ENCODE assay signal across 1 cellular context in the genomic region with DNA sequence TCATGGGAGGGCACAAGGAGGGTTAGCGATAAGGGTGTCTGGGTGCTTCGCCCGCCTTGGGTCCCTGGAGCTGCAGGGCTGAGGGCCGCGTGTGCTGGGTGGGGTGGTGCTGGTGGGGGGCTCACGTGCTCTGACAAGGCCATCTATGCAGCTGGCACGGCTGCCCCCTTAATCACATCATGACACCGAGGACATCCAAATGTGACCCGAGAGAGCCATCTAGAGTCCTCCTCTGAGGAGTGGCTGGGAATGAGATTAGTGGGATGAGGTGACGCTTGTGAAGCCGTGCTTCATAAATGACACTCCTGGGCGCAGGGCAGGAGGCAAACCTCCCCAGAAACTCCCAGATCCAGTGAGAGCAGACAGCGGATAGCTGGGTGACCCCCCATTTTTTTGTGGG.
TF ChIP-seq lines count a peak whose summit lies in the region.

No MANE protein-coding gene starts in this region.

TF ChIP-seq in H1, 55 proteins besides CTCF, POLR2A, EP300 and RAD21:
- TF ChIP-seq TEAD4 (IDR thresholded peaks at IDR 0.05; ENCODE audit: low read depth, low read length), result no peak
- no peak for TF ChIP-seq JUND (IDR thresholded peaks at IDR 0.05; ENCODE audit: low read length)
- TF ChIP-seq, protein P1, sequence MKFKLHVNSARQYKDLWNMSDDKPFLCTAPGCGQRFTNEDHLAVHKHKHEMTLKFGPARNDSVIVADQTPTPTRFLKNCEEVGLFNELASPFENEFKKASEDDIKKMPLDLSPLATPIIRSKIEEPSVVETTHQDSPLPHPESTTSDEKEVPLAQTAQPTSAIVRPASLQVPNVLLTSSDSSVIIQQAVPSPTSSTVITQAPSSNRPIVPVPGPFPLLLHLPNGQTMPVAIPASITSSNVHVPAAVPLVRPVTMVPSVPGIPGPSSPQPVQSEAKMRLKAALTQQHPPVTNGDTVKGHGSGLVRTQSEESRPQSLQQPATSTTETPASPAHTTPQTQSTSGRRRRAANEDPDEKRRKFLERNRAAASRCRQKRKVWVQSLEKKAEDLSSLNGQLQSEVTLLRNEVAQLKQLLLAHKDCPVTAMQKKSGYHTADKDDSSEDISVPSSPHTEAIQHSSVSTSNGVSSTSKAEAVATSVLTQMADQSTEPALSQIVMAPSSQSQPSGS (IDR thresholded peaks at IDR 0.05; ENCODE audit: low read length), result no peak
- TF ChIP-seq RNF2 (IDR thresholded peaks at IDR 0.05; ENCODE audit: borderline replicate concordance, low read depth, low read length, missing control alignments, poor library complexity, severe bottlenecking), result no peak
- no peak for TF ChIP-seq SAP30 (IDR thresholded peaks at IDR 0.05; ENCODE audit: insufficient read depth, insufficient replicate concordance, low read length)
- TF ChIP-seq, protein P2, sequence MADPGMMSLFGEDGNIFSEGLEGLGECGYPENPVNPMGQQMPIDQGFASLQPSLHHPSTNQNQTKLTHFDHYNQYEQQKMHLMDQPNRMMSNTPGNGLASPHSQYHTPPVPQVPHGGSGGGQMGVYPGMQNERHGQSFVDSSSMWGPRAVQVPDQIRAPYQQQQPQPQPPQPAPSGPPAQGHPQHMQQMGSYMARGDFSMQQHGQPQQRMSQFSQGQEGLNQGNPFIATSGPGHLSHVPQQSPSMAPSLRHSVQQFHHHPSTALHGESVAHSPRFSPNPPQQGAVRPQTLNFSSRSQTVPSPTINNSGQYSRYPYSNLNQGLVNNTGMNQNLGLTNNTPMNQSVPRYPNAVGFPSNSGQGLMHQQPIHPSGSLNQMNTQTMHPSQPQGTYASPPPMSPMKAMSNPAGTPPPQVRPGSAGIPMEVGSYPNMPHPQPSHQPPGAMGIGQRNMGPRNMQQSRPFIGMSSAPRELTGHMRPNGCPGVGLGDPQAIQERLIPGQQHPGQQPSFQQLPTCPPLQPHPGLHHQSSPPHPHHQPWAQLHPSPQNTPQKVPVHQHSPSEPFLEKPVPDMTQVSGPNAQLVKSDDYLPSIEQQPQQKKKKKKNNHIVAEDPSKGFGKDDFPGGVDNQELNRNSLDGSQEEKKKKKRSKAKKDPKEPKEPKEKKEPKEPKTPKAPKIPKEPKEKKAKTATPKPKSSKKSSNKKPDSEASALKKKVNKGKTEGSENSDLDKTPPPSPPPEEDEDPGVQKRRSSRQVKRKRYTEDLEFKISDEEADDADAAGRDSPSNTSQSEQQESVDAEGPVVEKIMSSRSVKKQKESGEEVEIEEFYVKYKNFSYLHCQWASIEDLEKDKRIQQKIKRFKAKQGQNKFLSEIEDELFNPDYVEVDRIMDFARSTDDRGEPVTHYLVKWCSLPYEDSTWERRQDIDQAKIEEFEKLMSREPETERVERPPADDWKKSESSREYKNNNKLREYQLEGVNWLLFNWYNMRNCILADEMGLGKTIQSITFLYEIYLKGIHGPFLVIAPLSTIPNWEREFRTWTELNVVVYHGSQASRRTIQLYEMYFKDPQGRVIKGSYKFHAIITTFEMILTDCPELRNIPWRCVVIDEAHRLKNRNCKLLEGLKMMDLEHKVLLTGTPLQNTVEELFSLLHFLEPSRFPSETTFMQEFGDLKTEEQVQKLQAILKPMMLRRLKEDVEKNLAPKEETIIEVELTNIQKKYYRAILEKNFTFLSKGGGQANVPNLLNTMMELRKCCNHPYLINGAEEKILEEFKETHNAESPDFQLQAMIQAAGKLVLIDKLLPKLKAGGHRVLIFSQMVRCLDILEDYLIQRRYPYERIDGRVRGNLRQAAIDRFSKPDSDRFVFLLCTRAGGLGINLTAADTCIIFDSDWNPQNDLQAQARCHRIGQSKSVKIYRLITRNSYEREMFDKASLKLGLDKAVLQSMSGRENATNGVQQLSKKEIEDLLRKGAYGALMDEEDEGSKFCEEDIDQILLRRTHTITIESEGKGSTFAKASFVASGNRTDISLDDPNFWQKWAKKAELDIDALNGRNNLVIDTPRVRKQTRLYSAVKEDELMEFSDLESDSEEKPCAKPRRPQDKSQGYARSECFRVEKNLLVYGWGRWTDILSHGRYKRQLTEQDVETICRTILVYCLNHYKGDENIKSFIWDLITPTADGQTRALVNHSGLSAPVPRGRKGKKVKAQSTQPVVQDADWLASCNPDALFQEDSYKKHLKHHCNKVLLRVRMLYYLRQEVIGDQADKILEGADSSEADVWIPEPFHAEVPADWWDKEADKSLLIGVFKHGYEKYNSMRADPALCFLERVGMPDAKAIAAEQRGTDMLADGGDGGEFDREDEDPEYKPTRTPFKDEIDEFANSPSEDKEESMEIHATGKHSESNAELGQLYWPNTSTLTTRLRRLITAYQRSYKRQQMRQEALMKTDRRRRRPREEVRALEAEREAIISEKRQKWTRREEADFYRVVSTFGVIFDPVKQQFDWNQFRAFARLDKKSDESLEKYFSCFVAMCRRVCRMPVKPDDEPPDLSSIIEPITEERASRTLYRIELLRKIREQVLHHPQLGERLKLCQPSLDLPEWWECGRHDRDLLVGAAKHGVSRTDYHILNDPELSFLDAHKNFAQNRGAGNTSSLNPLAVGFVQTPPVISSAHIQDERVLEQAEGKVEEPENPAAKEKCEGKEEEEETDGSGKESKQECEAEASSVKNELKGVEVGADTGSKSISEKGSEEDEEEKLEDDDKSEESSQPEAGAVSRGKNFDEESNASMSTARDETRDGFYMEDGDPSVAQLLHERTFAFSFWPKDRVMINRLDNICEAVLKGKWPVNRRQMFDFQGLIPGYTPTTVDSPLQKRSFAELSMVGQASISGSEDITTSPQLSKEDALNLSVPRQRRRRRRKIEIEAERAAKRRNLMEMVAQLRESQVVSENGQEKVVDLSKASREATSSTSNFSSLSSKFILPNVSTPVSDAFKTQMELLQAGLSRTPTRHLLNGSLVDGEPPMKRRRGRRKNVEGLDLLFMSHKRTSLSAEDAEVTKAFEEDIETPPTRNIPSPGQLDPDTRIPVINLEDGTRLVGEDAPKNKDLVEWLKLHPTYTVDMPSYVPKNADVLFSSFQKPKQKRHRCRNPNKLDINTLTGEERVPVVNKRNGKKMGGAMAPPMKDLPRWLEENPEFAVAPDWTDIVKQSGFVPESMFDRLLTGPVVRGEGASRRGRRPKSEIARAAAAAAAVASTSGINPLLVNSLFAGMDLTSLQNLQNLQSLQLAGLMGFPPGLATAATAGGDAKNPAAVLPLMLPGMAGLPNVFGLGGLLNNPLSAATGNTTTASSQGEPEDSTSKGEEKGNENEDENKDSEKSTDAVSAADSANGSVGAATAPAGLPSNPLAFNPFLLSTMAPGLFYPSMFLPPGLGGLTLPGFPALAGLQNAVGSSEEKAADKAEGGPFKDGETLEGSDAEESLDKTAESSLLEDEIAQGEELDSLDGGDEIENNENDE (IDR thresholded peaks at IDR 0.05; ENCODE audit: insufficient replicate concordance, low read length), result no peak
- TF ChIP-seq ZNF274 (IDR thresholded peaks at IDR 0.05; ENCODE audit: borderline replicate concordance, extremely low read depth, low read length), result no peak
- TF ChIP-seq RXRA (IDR thresholded peaks at IDR 0.05; ENCODE audit: insufficient read depth, low read depth, low read length), result no peak
- TF ChIP-seq SRF (IDR thresholded peaks at IDR 0.05; ENCODE audit: low read depth, low read length), result no peak
- TF ChIP-seq, protein P3, sequence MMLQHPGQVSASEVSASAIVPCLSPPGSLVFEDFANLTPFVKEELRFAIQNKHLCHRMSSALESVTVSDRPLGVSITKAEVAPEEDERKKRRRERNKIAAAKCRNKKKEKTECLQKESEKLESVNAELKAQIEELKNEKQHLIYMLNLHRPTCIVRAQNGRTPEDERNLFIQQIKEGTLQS (IDR thresholded peaks at IDR 0.05; ENCODE audit: insufficient read depth, low read depth, low read length), result no peak
- no peak for TF ChIP-seq JUN (IDR thresholded peaks at IDR 0.05; ENCODE audit: low read depth, low read length)
- no peak for TF ChIP-seq SIRT6 (IDR thresholded peaks at IDR 0.05; ENCODE audit: low read length)
- no peak for TF ChIP-seq TAF1 (IDR thresholded peaks at IDR 0.05; ENCODE audit: low read depth, low read length)
- TF ChIP-seq EZH2 (IDR thresholded peaks at IDR 0.05; ENCODE audit: low read depth, low read length, severe bottlenecking), result no peak
- no peak for TF ChIP-seq FOSL1 (IDR thresholded peaks at IDR 0.05; ENCODE audit: insufficient read depth, low read depth, low read length)
